13 cellular contexts compared by ENCODE assay signal in genomic region chr5:169344629-169345028, GRCh38. TPM values are rescaled to one million over a fixed set of nuclear protein-coding genes. Genes with fewer than 3 reads are reported as not detected.
"Had no signal": no experiment of that assay in that cellular context is flagged by ENCODE, and none has a peak within 500 bp of the region (broad histone marks: within the 10 kb centered on the region; RNA-seq: fewer than 3 reads in every experiment).

No MANE protein-coding gene starts in this region.

- H3K36me3 ChIP-seq: heart right ventricle had no signal

- H3K27ac ChIP-seq: foreskin keratinocyte, heart right ventricle had no signal

- H3K27ac Mint-ChIP-seq: activated T-helper 2 cell treated with anti-CD3 and anti-CD28 coated beads, Interferon-gamma antibody, Interleukin-2, Interleukin-4, amounts not matched to agents 10 μg/mL and 5 μg/mL and 100 μg/mL, durations not matched to agents 14 hours and 24 hours and 36 hours; endodermal cell; natural killer cell had no signal

- FAIRE-seq: islet of Langerhans, urothelium cell line had no signal

- H3K27me3 ChIP-seq: foreskin keratinocyte had no signal

- ATAC-seq: foreskin keratinocyte; heart right ventricle; natural killer cell; stimulated activated naive CD8-positive, alpha-beta T cell treated with anti-CD3 and anti-CD28 coated beads, Interleukin-15, Interleukin-2, amounts not matched to agents 100 U/mL and 50 U/mL, for 24 hours had no signal

- H3K36me3 Mint-ChIP-seq: natural killer cell had no signal

- H3K9me3 ChIP-seq: heart right ventricle had no signal

- H3K4me3 ChIP-seq: heart right ventricle had no signal

- H3K4me1 Mint-ChIP-seq: natural killer cell had no signal

- DNase-seq: activated naive CD4-positive, alpha-beta T cell treated with anti-CD3 and anti-CD28 coated beads, Interleukin-2, amount 50 U/mL, for 16 hours; amniotic stem cell; cerebellar nuclear complex; dermis blood vessel endothelial cell; endodermal cell; foreskin keratinocyte; heart right ventricle; natural killer cell; posterior cingulate gyrus; stimulated activated naive CD8-positive, alpha-beta T cell treated with anti-CD3 and anti-CD28 coated beads, Interleukin-15, Interleukin-2, amounts not matched to agents 100 U/mL and 50 U/mL, for 24 hours had no signal

- H3K9me3 Mint-ChIP-seq: activated T-helper 2 cell treated with anti-CD3 and anti-CD28 coated beads, Interferon-gamma antibody, Interleukin-2, Interleukin-4, amounts not matched to agents 10 μg/mL and 5 μg/mL and 100 μg/mL, durations not matched to agents 14 hours and 24 hours and 36 hours; endodermal cell; natural killer cell had no signal

- H3K4me3 Mint-ChIP-seq: endodermal cell, natural killer cell had no signal

RNA-seq across cellular contexts. Expression of gene SLIT3, which starts 43.7 kb away (rescaled TPM):
- total RNA-seq: dermis blood vessel endothelial cell had no signal
